ENCODE assay signal across 33 cellular contexts in genomic region chr7:106010866-106011265, GRCh38. TPM values are rescaled to one million over a fixed set of nuclear protein-coding genes. Genes with fewer than 3 reads are reported as not detected.
DNase-seq lines count a peak whose midpoint lies in the region; ATAC-seq and TF ChIP-seq lines count a peak whose summit lies in the region.
"Had no signal": no experiment of that assay in that cellular context is flagged by ENCODE, and none has a peak within 500 bp of the region (broad histone marks: within the 10 kb centered on the region; RNA-seq: fewer than 3 reads in every experiment).

No MANE protein-coding gene starts in this region.

- H3K27ac Mint-ChIP-seq in WTC11 = peak overlapping the region; percentile 98; the same call in 1 of the 2 replicates
- peak overlapping the region; percentile 44 for H3K27ac Mint-ChIP-seq in osteocyte (ENCODE audit: unreplicated experiment)
- H3K27ac Mint-ChIP-seq: activated naive CD4-positive, alpha-beta T cell treated with anti-CD3 and anti-CD28 coated beads, Interleukin-2, amount 50 U/mL, for 72 hours; activated T-helper 2 cell treated with anti-CD3 and anti-CD28 coated beads, Interferon-gamma antibody, Interleukin-2, Interleukin-4, amounts not matched to agents 10 μg/mL and 5 μg/mL and 100 μg/mL, durations not matched to agents 14 hours and 24 hours and 36 hours; stimulated activated effector memory CD8-positive, alpha-beta T cell treated with anti-CD3 and anti-CD28 coated beads, Interleukin-12 subunit alpha, Interleukin-12 subunit beta, amount 100 ng/mL, for 72 hours had no signal

- CTCF ChIA-PET in WTC11 (lab: Charles Lee) = interaction anchor here (0.6 to 1.5 kb wide), 3 partner anchors 17 to 76 kb away, joined by 3 to 5 read pairs (median 3); no protein-coding TSS in a partner anchor

- no peak for ATAC-seq in WTC11
- ATAC-seq in HG03108 (IDR thresholded peaks at IDR 0.05; ENCODE audit: unreplicated experiment) = no peak
- ATAC-seq: activated naive CD4-positive, alpha-beta T cell treated with anti-CD3 and anti-CD28 coated beads, Interleukin-2, amount 50 U/mL, for 72 hours; mucosa of descending colon; Panc1; stimulated activated effector memory CD8-positive, alpha-beta T cell treated with anti-CD3 and anti-CD28 coated beads, Interleukin-12 subunit alpha, Interleukin-12 subunit beta, amount 100 ng/mL, for 72 hours had no signal

- no peak overlapping the region for H3K4me3 ChIP-seq in esophagus muscularis mucosa
- no peak overlapping the region for H3K4me3 ChIP-seq in mesodermal cell (ENCODE audit: extremely low read depth, insufficient read depth, low read length, poor library complexity, severe bottlenecking)
- H3K4me3 ChIP-seq in right atrium auricular region = no peak overlapping the region
- H3K4me3 ChIP-seq: lung, mucosa of descending colon, prostate gland had no signal

- H3K4me3 Mint-ChIP-seq in WTC11 = no peak overlapping the region
- H3K4me3 Mint-ChIP-seq in osteocyte (ENCODE audit: unreplicated experiment) = no peak overlapping the region
- H3K4me3 Mint-ChIP-seq: CD8-positive, alpha-beta memory T cell; stimulated activated effector memory CD8-positive, alpha-beta T cell treated with anti-CD3 and anti-CD28 coated beads, Interleukin-12 subunit alpha, Interleukin-12 subunit beta, amount 100 ng/mL, for 72 hours; type B pancreatic cell had no signal

- no peak for TF ChIP-seq CTCF in WTC11 (IDR thresholded peaks at IDR 0.05)
- no peak for TF ChIP-seq CTCF in esophagus muscularis mucosa (IDR thresholded peaks at IDR 0.05)
- TF ChIP-seq CTCF in osteocyte (IDR thresholded peaks at IDR 0.05) = no peak
- no peak for TF ChIP-seq CTCF in right atrium auricular region (IDR thresholded peaks at IDR 0.05)

- WGBS in esophagus muscularis mucosa = 93% methylated on average over 4 of the region's 4 CpGs
- 93 to 100% methylated on average over 3 of the region's 4 CpGs for WGBS in mesodermal cell (ENCODE audit: insufficient coverage in 2 of 2), 2 experiments

- H3K27me3 ChIP-seq in esophagus muscularis mucosa (no peaks in the 10 kb centered on the region), right atrium auricular region (no peaks in the 10 kb centered on the region)

- no peak for TF ChIP-seq POLR2A in esophagus muscularis mucosa (IDR thresholded peaks at IDR 0.05; ENCODE audit: low read depth)

- intact Hi-C loops in esophagus muscularis mucosa (cut with DNase I) = no loop called here

- peaks cover 24% of the 10 kb centered on the region for H3K27me3 Mint-ChIP-seq in WTC11 (ENCODE audit: low read depth)
- peaks cover 8% of the 10 kb centered on the region for H3K27me3 Mint-ChIP-seq in osteocyte (ENCODE audit: unreplicated experiment)

- TF ChIP-seq EP300 in esophagus muscularis mucosa (IDR thresholded peaks at IDR 0.05) = no peak

- peaks cover 7 to 58% (median 50%) of the 10 kb centered on the region in 4 donors for H3K4me1 ChIP-seq in esophagus muscularis mucosa
- H3K4me1 ChIP-seq in mesodermal cell (ENCODE audit: control insufficient read depth, insufficient read depth, low read length, poor library complexity, severe bottlenecking) = peaks cover 10% of the 10 kb centered on the region
- peaks cover 0 to 16% of the 10 kb centered on the region in 2 donors for H3K4me1 ChIP-seq in right atrium auricular region
- H3K4me1 ChIP-seq: prostate gland had no signal

- H3K4me1 Mint-ChIP-seq in WTC11 = peaks cover 33% of the 10 kb centered on the region
- H3K4me1 Mint-ChIP-seq in osteocyte (ENCODE audit: unreplicated experiment) = peaks cover 46% of the 10 kb centered on the region

- H3K9me3 Mint-ChIP-seq in WTC11 (peaks cover 30% of the 10 kb centered on the region), osteocyte (ENCODE audit: unreplicated experiment) (peaks cover 13% of the 10 kb centered on the region)

- peaks cover 32% of the 10 kb centered on the region for H3K36me3 Mint-ChIP-seq in WTC11
- peaks cover 3% of the 10 kb centered on the region for H3K36me3 Mint-ChIP-seq in osteocyte (ENCODE audit: unreplicated experiment)
- H3K36me3 Mint-ChIP-seq: stimulated activated effector memory CD8-positive, alpha-beta T cell treated with anti-CD3 and anti-CD28 coated beads, Interleukin-12 subunit alpha, Interleukin-12 subunit beta, amount 100 ng/mL, for 72 hours; type B pancreatic cell had no signal

- H3K36me3 ChIP-seq in esophagus muscularis mucosa (no peaks in the 10 kb centered on the region), mesodermal cell (ENCODE audit: control insufficient read depth, insufficient read depth, low read length) (no peaks in the 10 kb centered on the region), right atrium auricular region (no peaks in the 10 kb centered on the region)
- H3K36me3 ChIP-seq: neutrophil, prostate gland had no signal

- POLR2A ChIA-PET in WTC11 (lab: Charles Lee) = no interaction called here

- DNase-seq in WTC11 (ENCODE audit: low spot score) = no peak
- DNase-seq in esophagus muscularis mucosa (ENCODE audit: extremely low spot score) = no peak
- DNase-seq in osteocyte (ENCODE audit: extremely low spot score, unreplicated experiment) = no peak
- no peak for DNase-seq in right atrium auricular region (ENCODE audit: low spot score)
- DNase-seq in A172 (ENCODE audit: low spot score) = no peak
- DNase-seq in activated CD4-positive, CD25-positive, alpha-beta regulatory T cell (lab: John Stamatoyannopoulos, UW) = no peak
- DNase-seq: CD8-positive, alpha-beta memory T cell; cortex of kidney; DMS 273 treated with DMSO at 0.1 percent for 48 hours; effector memory CD4-positive, alpha-beta T cell; hypothalamus; left cardiac atrium; MM.1S; mucosa of descending colon; NCI-H2029; NCI-H2227 treated with DMSO at 0.1 percent for 48 hours; Right ventricle myocardium superior; stimulated activated CD4-positive, alpha-beta T cell treated with anti-CD3 and anti-CD28 coated beads, Interleukin-15, amount 100 ng/mL, for 24 hours; stimulated activated CD4-positive, alpha-beta T cell treated with anti-CD3 and anti-CD28 coated beads, Interleukin-4, amount 100 ng/mL, for 4 hours; substantia nigra had no signal

- H3K27ac ChIP-seq in esophagus muscularis mucosa (replicated peaks in 1 of 4) (peak overlapping the region; percentile 69 to 84 (median 78)), mesodermal cell (ENCODE audit: low read depth, low read length, severe bottlenecking) (peak overlapping the region; percentile 95), right atrium auricular region (no peak overlapping the region)
- H3K27ac ChIP-seq: epithelial cell of prostate, HL-60, KMS-11, neutrophil, prostate gland had no signal

- H3K9me3 ChIP-seq in esophagus muscularis mucosa (no peaks in the 10 kb centered on the region), mesodermal cell (ENCODE audit: control insufficient read depth, low read length) (peaks cover 12% of the 10 kb centered on the region), right atrium auricular region (no peaks in the 10 kb centered on the region)
- H3K9me3 ChIP-seq: mucosa of descending colon, neutrophil, prostate gland had no signal

TF ChIP-seq in WTC11, 78 proteins besides CTCF, POLR2A, EP300 and RAD21 (continues in another document):
- TF ChIP-seq ZNF121 (CRISPR knock-in tag; IDR thresholded peaks at IDR 0.05) (no peak), ATF2 (CRISPR knock-in tag; IDR thresholded peaks at IDR 0.05; ENCODE audit: borderline replicate concordance, low read depth) (no peak), RORB (CRISPR knock-in tag; IDR thresholded peaks at IDR 0.05) (no peak), ARID4B (CRISPR knock-in tag; IDR thresholded peaks at IDR 0.05; ENCODE audit: borderline replicate concordance) (no peak), JUN (CRISPR knock-in tag; IDR thresholded peaks at IDR 0.05) (no peak)

RNA-seq across cellular contexts. Expression of gene CDHR3, which starts 47.8 kb away (rescaled TPM):
- total RNA-seq in WTC11 (2021) (18.3 to 19.1 TPM (median 18.9 TPM) in 3 replicates), esophagus muscularis mucosa (10 to 100 TPM in 3 of 4 donors, 1 to 10 TPM in 1; 7.8 to 41.1 (median 21.2) TPM), osteocyte (2.3 and 4.0 TPM in 2 replicates), right atrium auricular region (under 1 TPM in 1 of 2 donors, not detected in 1; 0.79 TPM)
- polyA plus RNA-seq in mesodermal cell (2013, experiment 1 of 2) = 2.9 TPM
- polyA plus RNA-seq in mesodermal cell (2013, experiment 2 of 2) = 2.3 TPM
- total RNA-seq in A172 (2014; rRNA removed; shearing (Covaris generic)) = 0.10 and 0.14 TPM in 2 replicates

Comparison
In these comparisons a context has a peak if more than half of its experiments do, and no peak if none do; other contexts are left out.
1. H3K27ac ChIP-seq: peak in esophagus muscularis mucosa (4 of 4) and mesodermal cell (single experiment); none in right atrium auricular region (0 of 2).